In genomic region chr1:161099090-161099802, GRCh38 we compare ENCODE assay signal across 9 cellular contexts. TPM values are rescaled to one million over a fixed set of nuclear protein-coding genes. Genes with fewer than 3 reads are reported as not detected.
DNase-seq lines count a peak whose midpoint lies in the region; ATAC-seq and TF ChIP-seq lines count a peak whose summit lies in the region.
"Had no signal": no experiment of that assay in that cellular context is flagged by ENCODE, and none has a peak within 500 bp of the region (broad histone marks: within the 10 kb centered on the region; RNA-seq: fewer than 3 reads in every experiment).

No MANE protein-coding gene starts in this region.

- H3K27ac ChIP-seq in RWPE1 (peak overlapping the region; percentile 80), psoas muscle (no peak overlapping the region)

- CTCF ChIA-PET in RWPE1 (lab: Yijun Ruan, JAX): interaction anchor here (0.6 to 2.8 kb wide), 5 partner anchors 15 to 188 kb away, joined by 3 to 12 read pairs (median 5); partner anchors contain the start of genes F11R and USF1

- H3K9me3 ChIP-seq in ES-I3 (ENCODE audit: control insufficient read depth, insufficient read depth, low read length) (no peaks in the 10 kb centered on the region), psoas muscle (no peaks in the 10 kb centered on the region)

- POLR2A ChIA-PET in RWPE1 (lab: Yijun Ruan, JAX; ENCODE audit: low non-redundant PET): no interaction called here

- H3K36me3 ChIP-seq in ES-I3 (ENCODE audit: insufficient read depth, low read length): no peaks in the 10 kb centered on the region
- H3K36me3 ChIP-seq in psoas muscle (ENCODE audit: insufficient read depth in 1 of 2, low read depth in 1 of 2): peaks cover 16 to 36% of the 10 kb centered on the region in 2 donors

- TF ChIP-seq CTCF in RWPE1 (conservative IDR thresholded peaks at IDR 0.05; ENCODE audit: low read depth): no peak
- TF ChIP-seq CTCF in fibroblast of pulmonary artery (IDR thresholded peaks at IDR 0.05; ENCODE audit: low read length, missing control alignments): no peak
- TF ChIP-seq CTCF in psoas muscle (IDR thresholded peaks at IDR 0.05): no peak

- ATAC-seq in psoas muscle: peak in 1 of 4 donors; percentile 8

- 67 to 78% (median 69%) methylated on average over 9 of the region's 9 CpGs for WGBS in psoas muscle, 3 donors

- H3K4me1 ChIP-seq in ES-I3 (ENCODE audit: insufficient read depth, low read length): no peaks in the 10 kb centered on the region
- peaks cover 7% of the 10 kb centered on the region for H3K4me1 ChIP-seq in psoas muscle

- H3K4me3 ChIP-seq in fibroblast of pulmonary artery (replicated peaks; ENCODE audit: low read depth, low read length): peak overlapping the region; percentile 67
- peak overlapping the region; percentile 76 for H3K4me3 ChIP-seq in psoas muscle

- intact Hi-C loops in psoas muscle (cut with DNase I): loop anchor here (5.0 to 10.0 kb wide), 3 partner anchors 57 to 374 kb away; no protein-coding TSS in a partner anchor

- peak overlapping the region; percentile 63; the same call in 1 of the 2 replicates for H3K9ac ChIP-seq in ES-I3 (ENCODE audit: low read depth, low read length)

- H3K27me3 ChIP-seq in psoas muscle (ENCODE audit: insufficient read depth in 3 of 3, low read length in 2 of 3): no peaks in the 10 kb centered on the region

- DNase-seq in RWPE1 (ENCODE audit: low spot score) (no peak), fibroblast of pulmonary artery (ENCODE audit: low read depth) (no peak), psoas muscle (peak in 1 of 2 donors; percentile 42), NCI-H2196 treated with DMSO at 0.1 percent for 48 hours (lab: John Stamatoyannopoulos, UW; ENCODE audit: unreplicated experiment) (no peak), NCI-H1417 treated with DMSO at 0.1 percent for 48 hours (lab: John Stamatoyannopoulos, UW) (no peak), RKO (ENCODE audit: low spot score) (no peak)
- DNase-seq in stimulated activated CD4-positive, alpha-beta T cell treated with anti-CD3 and anti-CD28 coated beads, Interleukin-4, amount 100 ng/mL, for 24 hours: no peak
- DNase-seq: SW 1271 had no signal

RNA-seq across cellular contexts. Expression of gene KLHDC9, which starts 1.1 kb away (rescaled TPM):
- total RNA-seq in psoas muscle: 1 to 10 TPM; 1.4 to 5.9 (median 3.5) TPM
- 1 to 10 TPM in 2 of 3 donors, under 1 TPM in 1; 0.34 to 2.7 (median 1.8) TPM for polyA plus RNA-seq in psoas muscle

RNA-seq across cellular contexts. Expression of gene NECTIN4, which starts 9.9 kb away (rescaled TPM):
- not detected for total RNA-seq in psoas muscle
- polyA plus RNA-seq in psoas muscle: under 1 TPM in 2 of 3 donors, not detected in 1; 0.01 to 0.03 TPM

RNA-seq across cellular contexts. Expression of gene PFDN2, which starts 18.6 kb away (rescaled TPM):
- total RNA-seq in psoas muscle: 100 to 1,000 TPM in 3 of 4 donors, 10 to 100 TPM in 1; 60.2 to 144 (median 124) TPM
- polyA plus RNA-seq in psoas muscle: 100 to 1,000 TPM; 191 to 759 (median 235) TPM

RNA-seq across cellular contexts. Expression of gene NIT1, which starts 18.7 kb away (rescaled TPM):
- total RNA-seq in psoas muscle: 10 to 100 TPM; 20.1 to 43.8 (median 28.5) TPM
- polyA plus RNA-seq in psoas muscle: 10 to 100 TPM; 24.0 to 39.9 (median 30.7) TPM

RNA-seq across cellular contexts. Expression of gene ARHGAP30, which starts 29.6 kb away (rescaled TPM):
- total RNA-seq in psoas muscle: 1 to 10 TPM; 1.6 to 3.3 (median 1.8) TPM
- under 1 TPM; 0.44 to 0.73 (median 0.47) TPM for polyA plus RNA-seq in psoas muscle
